ENCODE assay signal across 1 cellular context in genomic region chr17:77426676-77427386, GRCh38.
TF ChIP-seq lines count a peak whose summit lies in the region.

No MANE protein-coding gene starts in this region.

TF ChIP-seq in A549, 52 proteins besides CTCF, POLR2A, EP300 and RAD21 (continued from another document):
- TF ChIP-seq, protein P1, sequence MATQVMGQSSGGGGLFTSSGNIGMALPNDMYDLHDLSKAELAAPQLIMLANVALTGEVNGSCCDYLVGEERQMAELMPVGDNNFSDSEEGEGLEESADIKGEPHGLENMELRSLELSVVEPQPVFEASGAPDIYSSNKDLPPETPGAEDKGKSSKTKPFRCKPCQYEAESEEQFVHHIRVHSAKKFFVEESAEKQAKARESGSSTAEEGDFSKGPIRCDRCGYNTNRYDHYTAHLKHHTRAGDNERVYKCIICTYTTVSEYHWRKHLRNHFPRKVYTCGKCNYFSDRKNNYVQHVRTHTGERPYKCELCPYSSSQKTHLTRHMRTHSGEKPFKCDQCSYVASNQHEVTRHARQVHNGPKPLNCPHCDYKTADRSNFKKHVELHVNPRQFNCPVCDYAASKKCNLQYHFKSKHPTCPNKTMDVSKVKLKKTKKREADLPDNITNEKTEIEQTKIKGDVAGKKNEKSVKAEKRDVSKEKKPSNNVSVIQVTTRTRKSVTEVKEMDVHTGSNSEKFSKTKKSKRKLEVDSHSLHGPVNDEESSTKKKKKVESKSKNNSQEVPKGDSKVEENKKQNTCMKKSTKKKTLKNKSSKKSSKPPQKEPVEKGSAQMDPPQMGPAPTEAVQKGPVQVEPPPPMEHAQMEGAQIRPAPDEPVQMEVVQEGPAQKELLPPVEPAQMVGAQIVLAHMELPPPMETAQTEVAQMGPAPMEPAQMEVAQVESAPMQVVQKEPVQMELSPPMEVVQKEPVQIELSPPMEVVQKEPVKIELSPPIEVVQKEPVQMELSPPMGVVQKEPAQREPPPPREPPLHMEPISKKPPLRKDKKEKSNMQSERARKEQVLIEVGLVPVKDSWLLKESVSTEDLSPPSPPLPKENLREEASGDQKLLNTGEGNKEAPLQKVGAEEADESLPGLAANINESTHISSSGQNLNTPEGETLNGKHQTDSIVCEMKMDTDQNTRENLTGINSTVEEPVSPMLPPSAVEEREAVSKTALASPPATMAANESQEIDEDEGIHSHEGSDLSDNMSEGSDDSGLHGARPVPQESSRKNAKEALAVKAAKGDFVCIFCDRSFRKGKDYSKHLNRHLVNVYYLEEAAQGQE (IDR thresholded peaks at IDR 0.05) = no peak
- no peak for TF ChIP-seq SREBF2 (IDR thresholded peaks at IDR 0.05)
- TF ChIP-seq PHF8 (IDR thresholded peaks at IDR 0.05; ENCODE audit: borderline replicate concordance, low read depth) = no peak
- no peak for TF ChIP-seq FOSB (CRISPR knock-in tag; IDR thresholded peaks at IDR 0.05)
- no peak for TF ChIP-seq MAFK (IDR thresholded peaks at IDR 0.05; ENCODE audit: partially characterized antibody)
- TF ChIP-seq, protein P2, sequence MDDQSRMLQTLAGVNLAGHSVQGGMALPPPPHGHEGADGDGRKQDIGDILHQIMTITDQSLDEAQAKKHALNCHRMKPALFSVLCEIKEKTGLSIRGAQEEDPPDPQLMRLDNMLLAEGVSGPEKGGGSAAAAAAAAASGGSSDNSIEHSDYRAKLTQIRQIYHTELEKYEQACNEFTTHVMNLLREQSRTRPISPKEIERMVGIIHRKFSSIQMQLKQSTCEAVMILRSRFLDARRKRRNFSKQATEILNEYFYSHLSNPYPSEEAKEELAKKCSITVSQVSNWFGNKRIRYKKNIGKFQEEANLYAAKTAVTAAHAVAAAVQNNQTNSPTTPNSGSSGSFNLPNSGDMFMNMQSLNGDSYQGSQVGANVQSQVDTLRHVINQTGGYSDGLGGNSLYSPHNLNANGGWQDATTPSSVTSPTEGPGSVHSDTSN (IDR thresholded peaks at IDR 0.05) = no peak
TF ChIP-seq in A549: peak in this region for 3.
